Comparison of ENCODE assay signal across 7 cellular contexts in genomic region chr13:22138947-22139346, GRCh38.
"Had no signal": no experiment of that assay in that cellular context is flagged by ENCODE, and none has a peak within 500 bp of the region (broad histone marks: within the 10 kb centered on the region; RNA-seq: fewer than 3 reads in every experiment).

No MANE protein-coding gene starts in this region.

- H3K36me3 Mint-ChIP-seq: IgD-negative memory B cell had no signal

- H3K27ac Mint-ChIP-seq: HFFc6, IgD-negative memory B cell had no signal

- ATAC-seq: HCT116, HepG2 had no signal

- H3K4me3 Mint-ChIP-seq: HFFc6, IgD-negative memory B cell had no signal

- DNase-seq: GM23248, GOT3, H7, HFFc6 had no signal
